13 cellular contexts compared by ENCODE assay signal in the genomic region with DNA sequence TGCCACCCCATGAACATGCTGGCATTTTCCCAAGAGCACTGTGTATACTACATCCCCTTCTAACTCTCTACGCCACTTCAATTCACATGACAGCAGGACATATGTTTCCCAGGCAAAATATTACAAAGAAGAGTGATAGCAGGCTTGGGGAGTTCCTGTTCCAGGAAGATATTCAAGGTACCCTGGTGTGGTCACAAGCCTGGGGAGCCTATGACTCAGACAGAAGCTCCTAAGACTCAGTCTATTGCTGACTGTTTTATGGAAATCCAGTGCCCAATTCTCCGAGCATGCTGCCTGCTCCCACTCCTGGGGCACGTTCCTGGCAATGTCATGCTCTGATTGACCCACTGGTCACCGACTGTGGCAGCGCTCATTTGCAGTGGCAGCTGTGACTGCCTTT. TPM values are rescaled to one million over a fixed set of nuclear protein-coding genes. Genes with fewer than 3 reads are reported as not detected.
DNase-seq lines count a peak whose midpoint lies in the region; ATAC-seq and TF ChIP-seq lines count a peak whose summit lies in the region.
"Had no signal": no experiment of that assay in that cellular context is flagged by ENCODE, and none has a peak within 500 bp of the region (broad histone marks: within the 10 kb centered on the region; RNA-seq: fewer than 3 reads in every experiment).

No MANE protein-coding gene starts in this region.

- H3K9me3 Mint-ChIP-seq in endodermal cell: no peaks in the 10 kb centered on the region
- H3K9me3 Mint-ChIP-seq: activated T-cell treated with anti-CD3 and anti-CD28 coated beads, Interleukin-2, amount 50 U/mL, for 24 hours; natural killer cell treated with Interleukin-12 subunit alpha and Interleukin-12 subunit beta and Interleukin-15 and Interleukin-18, amount 100 ng/mL, for 72 hours had no signal

- WGBS in endodermal cell (ENCODE audit: insufficient coverage in 1 of 2, insufficient read length in 1 of 2), 2 experiments: 66 to 87% methylated on average over 3 to 5 of the region's 5 CpGs

- no peak overlapping the region for H3K27ac Mint-ChIP-seq in endodermal cell
- H3K27ac Mint-ChIP-seq: activated T-cell treated with anti-CD3 and anti-CD28 coated beads, Interleukin-2, amount 50 U/mL, for 24 hours; natural killer cell treated with Interleukin-12 subunit alpha and Interleukin-12 subunit beta and Interleukin-15 and Interleukin-18, amount 100 ng/mL, for 72 hours had no signal

- H3K27me3 Mint-ChIP-seq in endodermal cell (ENCODE audit: insufficient read depth): no peaks in the 10 kb centered on the region

- peak overlapping the region in 2 of 5 donors; percentile 52 to 73 for H3K9ac ChIP-seq in subcutaneous abdominal adipose tissue (ENCODE audit: low read length in 5 of 5)
- no peak overlapping the region for H3K9ac ChIP-seq in endodermal cell (ENCODE audit: extremely low read depth, low read length, poor library complexity, severe bottlenecking)

- H3K4me3 ChIP-seq in left ventricle myocardium inferior (peak overlapping the region; percentile 70), subcutaneous abdominal adipose tissue (ENCODE audit: low read depth in 1 of 5, low read length in 5 of 5) (peak overlapping the region in 4 of 5 donors; percentile 4 to 68 (median 66)), endodermal cell (ENCODE audit: low read length) (no peak overlapping the region)

- H3K36me3 ChIP-seq in left ventricle myocardium inferior: no peaks in the 10 kb centered on the region
- H3K36me3 ChIP-seq in subcutaneous abdominal adipose tissue (ENCODE audit: control insufficient read depth in 5 of 5, insufficient read depth in 5 of 5, low read length in 5 of 5): no peaks in the 10 kb centered on the region
- no peaks in the 10 kb centered on the region for H3K36me3 ChIP-seq in endodermal cell (ENCODE audit: control insufficient read depth, insufficient read depth, low read length)

- H3K27ac ChIP-seq in left ventricle myocardium inferior (replicated peaks): peak overlapping the region; percentile 91
- peak overlapping the region; percentile 71 for H3K27ac ChIP-seq in subcutaneous abdominal adipose tissue (ENCODE audit: low read depth, low read length)
- H3K27ac ChIP-seq in endodermal cell (ENCODE audit: low read depth, low read length): no peak overlapping the region

- H3K4me1 ChIP-seq in left ventricle myocardium inferior: peaks cover 98% of the 10 kb centered on the region
- peaks cover 2 to 58% (median 44%) of the 10 kb centered on the region in 5 donors for H3K4me1 ChIP-seq in subcutaneous abdominal adipose tissue (ENCODE audit: control insufficient read depth in 5 of 5, insufficient read depth in 5 of 5, low read length in 5 of 5)
- peaks cover 8% of the 10 kb centered on the region for H3K4me1 ChIP-seq in endodermal cell (ENCODE audit: control insufficient read depth, insufficient read depth, low read length)

- DNase-seq in NCI-H1092 (lab: John Stamatoyannopoulos, UW): peak; percentile 21
- DNase-seq in astrocyte of the hippocampus (ENCODE audit: low read depth, low spot score): peak; percentile 40
- DNase-seq in left ventricle myocardium inferior: peak; percentile 39
- DNase-seq in endodermal cell: no peak
- no peak for DNase-seq in posterior vena cava (ENCODE audit: low spot score)
- no peak for DNase-seq in stimulated activated CD4-positive, alpha-beta T cell treated with anti-CD3 and anti-CD28 coated beads, Interleukin-2, amount 100 ng/mL, for 48 hours
- DNase-seq: activated T-cell treated with anti-CD3 and anti-CD28 coated beads, Interleukin-2, amount 50 U/mL, for 24 hours; hypothalamus; Karpas-422; T1000 had no signal

- ATAC-seq in HG03196 (IDR thresholded peaks at IDR 0.05; ENCODE audit: unreplicated experiment): no peak
- ATAC-seq: natural killer cell treated with Interleukin-12 subunit alpha and Interleukin-12 subunit beta and Interleukin-15 and Interleukin-18, amount 100 ng/mL, for 72 hours had no signal

- no peaks in the 10 kb centered on the region for H3K27me3 ChIP-seq in left ventricle myocardium inferior (ENCODE audit: low read depth)
- no peaks in the 10 kb centered on the region for H3K27me3 ChIP-seq in subcutaneous abdominal adipose tissue (ENCODE audit: control insufficient read depth in 5 of 5, insufficient read depth in 4 of 5, low read length in 5 of 5)
- H3K27me3 ChIP-seq in endodermal cell (ENCODE audit: control insufficient read depth, insufficient read depth, low read length, poor library complexity, severe bottlenecking): no peaks in the 10 kb centered on the region

- no peaks in the 10 kb centered on the region for H3K36me3 Mint-ChIP-seq in endodermal cell (ENCODE audit: low read depth)
- H3K36me3 Mint-ChIP-seq: natural killer cell treated with Interleukin-12 subunit alpha and Interleukin-12 subunit beta and Interleukin-15 and Interleukin-18, amount 100 ng/mL, for 72 hours had no signal

- peaks cover 16% of the 10 kb centered on the region for H3K4me1 Mint-ChIP-seq in endodermal cell

- no peak for TF ChIP-seq CTCF in left ventricle myocardium inferior (IDR thresholded peaks at IDR 0.05; ENCODE audit: borderline replicate concordance)
- no peak for TF ChIP-seq CTCF in endodermal cell (conservative IDR thresholded peaks at IDR 0.05)

- no peak overlapping the region for H3K4me3 Mint-ChIP-seq in endodermal cell
- H3K4me3 Mint-ChIP-seq: activated T-cell treated with anti-CD3 and anti-CD28 coated beads, Interleukin-2, amount 50 U/mL, for 24 hours; natural killer cell treated with Interleukin-12 subunit alpha and Interleukin-12 subunit beta and Interleukin-15 and Interleukin-18, amount 100 ng/mL, for 72 hours had no signal

- intact Hi-C loops in left ventricle myocardium inferior (cut with micrococcal nuclease): loop anchor here (10.0 kb wide), 1 partner anchor 127 kb away; no protein-coding TSS in a partner anchor
- intact Hi-C loops in posterior vena cava (cut with DNase I): loop anchor here in 1 of 2 donors (10.0 kb wide), 1 partner anchor 47 kb away; no protein-coding TSS in a partner anchor

- H3K9me3 ChIP-seq in left ventricle myocardium inferior (replicated peaks): no peaks in the 10 kb centered on the region
- no peaks in the 10 kb centered on the region for H3K9me3 ChIP-seq in subcutaneous abdominal adipose tissue (ENCODE audit: control insufficient read depth in 5 of 5, low read length in 5 of 5)
- H3K9me3 ChIP-seq in endodermal cell (ENCODE audit: control insufficient read depth, low read length): no peaks in the 10 kb centered on the region

RNA-seq across cellular contexts. Expression of a gene that starts 23.5 kb away (rescaled TPM):
- total RNA-seq in left ventricle myocardium inferior (674 TPM), endodermal cell (10 to 100 TPM; 39.3 to 49.3 TPM), posterior vena cava (100 to 1,000 TPM in 1 of 2 donors, 10 to 100 TPM in 1; 79.4 to 123 TPM)
- polyA plus RNA-seq in endodermal cell (2013, experiment 1 of 2): 45.2 TPM
- 52.5 TPM for polyA plus RNA-seq in endodermal cell (2013, experiment 2 of 2)

Comparison
In these comparisons a context has a peak if more than half of its experiments do, and no peak if none do; other contexts are left out.
1. DNase-seq: peak in NCI-H1092 (single experiment), astrocyte of the hippocampus (single experiment) and left ventricle myocardium inferior (single experiment); none in endodermal cell (single experiment), posterior vena cava (single experiment) and stimulated activated CD4-positive, alpha-beta T cell treated with anti-CD3 and anti-CD28 coated beads, Interleukin-2, amount 100 ng/mL, for 48 hours (0 of 2).